Comparison of ENCODE assay signal across 12 cellular contexts in genomic region chr2:37206760-37207159, GRCh38. TPM values are rescaled to one million over a fixed set of nuclear protein-coding genes. Genes with fewer than 3 reads are reported as not detected.
A peak's percentile ranks its signal among the peaks of the same experiment; 100 is the strongest.
DNase-seq lines count a peak whose midpoint lies in the region; FAIRE-seq and TF ChIP-seq lines count a peak whose summit lies in the region.
"Not testable (repeated sequence)": the region's sequence is repeated elsewhere in the genome, so short reads cannot be mapped to it uniquely, and the experiment has no call there.
"Had no signal": no experiment of that assay in that cellular context is flagged by ENCODE, and none has a peak within 500 bp of the region (broad histone marks: within the 10 kb centered on the region; RNA-seq: fewer than 3 reads in every experiment).

No MANE protein-coding gene starts in this region.

- TF ChIP-seq EP300 in H1 (IDR thresholded peaks at IDR 0.05; ENCODE audit: borderline replicate concordance in 1 of 2, low read depth in 2 of 2, low read length in 2 of 2), result not testable (repeated sequence)

- H2BK5ac ChIP-seq in H1 (ENCODE audit: low read depth, low read length), result peak overlapping the region; percentile 97; the same call in 1 of the 2 replicates

- H4K5ac ChIP-seq in H1 (ENCODE audit: insufficient read length, low read depth, low read length), result peak overlapping the region; percentile 67

- CTCF ChIA-PET in OCI-LY7 (lab: Charles Lee; ENCODE audit: unreplicated experiment), result not testable (repeated sequence)
- CTCF ChIA-PET in H1 (lab: Charles Lee; ENCODE audit: partially characterized antibody), result interaction anchor here (0.7 to 2.4 kb wide), 4 partner anchors 10 to 38 kb away, joined by 3 to 12 read pairs (median 3); no protein-coding TSS in a partner anchor

- not testable (repeated sequence) for H3K9ac ChIP-seq in HUES48 (ENCODE audit: low read depth, low read length); H1 (replicated peaks in 1 of 4; ENCODE audit: extremely low read depth in 1 of 4, low read depth in 3 of 4, low read length in 3 of 4); iPS-18a (ENCODE audit: low read length)

- not testable (repeated sequence) for H3K4me3 ChIP-seq in HUES48 (ENCODE audit: low read depth, low read length); OCI-LY7 (ENCODE audit: low read depth, low read length, poor library complexity, severe bottlenecking); H1 (ENCODE audit: extremely low read depth in 1 of 4, insufficient read depth in 2 of 4, low read depth in 3 of 4, low read length in 4 of 4); iPS-18a (ENCODE audit: low read length)

- peaks cover 74% of the 10 kb centered on the region; the same call in 1 of the 2 replicates for H3K79me2 ChIP-seq in OCI-LY7 (ENCODE audit: insufficient read depth, low read depth, low read length)
- peaks cover 0 to 58% of the 10 kb centered on the region in 2 experiments; a peak in 3 of 4 replicates for H3K79me2 ChIP-seq in H1 (ENCODE audit: control insufficient read depth in 1 of 2, insufficient read depth in 2 of 2, low read length in 2 of 2)

- H3K79me1 ChIP-seq in H1 (ENCODE audit: low read depth, low read length), result not testable (repeated sequence)

- not testable (repeated sequence) for TF ChIP-seq CTCF in OCI-LY7 (conservative IDR thresholded peaks at IDR 0.05; ENCODE audit: low read length); H1 (IDR thresholded peaks at IDR 0.05; ENCODE audit: control extremely low read depth in 1 of 3, insufficient read depth in 1 of 3, low read depth in 1 of 3, low read length in 3 of 3)

- H3K27ac ChIP-seq in HUES48 (ENCODE audit: low read depth, low read length), result peak overlapping the region; percentile 96
- H3K27ac ChIP-seq in OCI-LY7 (ENCODE audit: low read depth, low read length, poor library complexity, severe bottlenecking), result not testable (repeated sequence)
- peak overlapping the region; percentile 83; the same call in 1 of the 2 replicates for H3K27ac ChIP-seq in H1 (ENCODE audit: low read depth, low read length)
- H3K27ac ChIP-seq in iPS-18a (ENCODE audit: low read length), result peak overlapping the region; percentile 82

- peak overlapping the region; percentile 29; the same call in 1 of the 2 replicates for H2BK20ac ChIP-seq in H1 (ENCODE audit: low read length)

- not testable (repeated sequence) for H2BK12ac ChIP-seq in H1 (ENCODE audit: low read depth, low read length)

- not testable (repeated sequence) for DNase-seq in GM19239 (ENCODE audit: insufficient read length, low spot score); OCI-LY7 (ENCODE audit: low spot score); H1 (ENCODE audit: low read depth in 1 of 2, low spot score in 2 of 2)

- POLR2A ChIA-PET in OCI-LY7 (lab: Charles Lee) (interaction anchor here (0.6 kb wide), 1 partner anchor 1064 kb away, joined by 3 read pairs; no protein-coding TSS in a partner anchor), H1 (lab: Charles Lee; ENCODE audit: partially characterized antibody) (interaction anchor here (1.1 to 2.0 kb wide), 6 partner anchors 9 to 25 kb away, joined by 3 to 10 read pairs (median 6); no protein-coding TSS in a partner anchor)

- TF ChIP-seq POLR2A in H1 (IDR thresholded peaks at IDR 0.05; ENCODE audit: control extremely low read depth in 1 of 2, low read depth in 2 of 2, low read length in 2 of 2), result not testable (repeated sequence)

- H2BK120ac ChIP-seq in H1 (replicated peaks; ENCODE audit: low read depth, low read length), result peak overlapping the region; percentile 54

- H3K4ac ChIP-seq in H1 (replicated peaks; ENCODE audit: insufficient read length, low read depth, low read length), result not testable (repeated sequence)

- not testable (repeated sequence) for H2BK15ac ChIP-seq in H1 (ENCODE audit: low read length)

- peak overlapping the region; percentile 17; the same call in 1 of the 2 replicates for H3K18ac ChIP-seq in H1 (ENCODE audit: extremely low read depth, low read length)

- H3K9me3 ChIP-seq in HUES48 (ENCODE audit: control insufficient read depth, insufficient read depth, low read length), result peaks cover 59% of the 10 kb centered on the region
- H3K9me3 ChIP-seq in OCI-LY7 (ENCODE audit: low read length), result peaks cover 33% of the 10 kb centered on the region
- peaks cover 9 to 18% of the 10 kb centered on the region in 2 experiments for H3K9me3 ChIP-seq in H1 (ENCODE audit: insufficient read depth in 2 of 2, low read depth in 1 of 2, low read length in 1 of 2)
- peaks cover 23% of the 10 kb centered on the region for H3K9me3 ChIP-seq in iPS-18a (ENCODE audit: control insufficient read depth, low read depth, low read length)

- H3K36me3 ChIP-seq in HUES48 (ENCODE audit: control insufficient read depth, insufficient read depth, low read length) (peaks cover 91% of the 10 kb centered on the region), OCI-LY7 (ENCODE audit: insufficient read depth, low read length) (peaks cover 100% of the 10 kb centered on the region), H1 (ENCODE audit: control insufficient read depth in 2 of 4, insufficient read depth in 4 of 4, low read length in 3 of 4) (peaks cover 23 to 84% (median 55%) of the 10 kb centered on the region in 4 experiments), iPS-18a (ENCODE audit: control insufficient read depth, low read depth, low read length) (peaks cover 79% of the 10 kb centered on the region)

- not testable (repeated sequence) for H3K4me2 ChIP-seq in OCI-LY7 (ENCODE audit: low read length); H1 (ENCODE audit: insufficient read depth in 1 of 2, low read depth in 2 of 2, low read length in 2 of 2)

- not testable (repeated sequence) for H3K56ac ChIP-seq in H1 (replicated peaks; ENCODE audit: insufficient read length, low read depth, low read length)

- H2AFZ ChIP-seq in OCI-LY7 (ENCODE audit: low read length); H1 (ENCODE audit: low read length): not testable (repeated sequence)

- WGBS in H1 (ENCODE audit: extremely low coverage in 1 of 2, insufficient coverage in 1 of 2, insufficient read length in 1 of 2, insufficient replicate concordance in 2 of 2, low coverage in 1 of 2, low lambda C conversion rate in 2 of 2, missing lambda C conversion rate in 1 of 2), 2 experiments, result 69% methylated on average over 2 of the region's 2 CpGs; no CpG with 5 or more reads in 1 of the 2 experiments

- H3K9me2 ChIP-seq in OCI-LY7 (ENCODE audit: insufficient read depth, low read length), result not testable (repeated sequence)

- TSS peak; percentile 8 for BruUV-seq in OCI-LY7 (replicated peaks; lab: Mats Ljungman, UMichigan)

- TF ChIP-seq RAD21 in H1 (IDR thresholded peaks at IDR 0.05 in 1 of 2, conservative IDR thresholded peaks at IDR 0.05 in 1 of 2; ENCODE audit: low read depth in 2 of 2, low read length in 2 of 2), result not testable (repeated sequence)

- not testable (repeated sequence) for H3K23me2 ChIP-seq in H1 (ENCODE audit: low read depth, low read length)

- H4K91ac ChIP-seq in H1 (replicated peaks; ENCODE audit: insufficient read length, low read length), result not testable (repeated sequence)

- not testable (repeated sequence) for H4K20me1 ChIP-seq in OCI-LY7 (ENCODE audit: insufficient read depth, low read length); H1 (replicated peaks in 1 of 2; ENCODE audit: control insufficient read depth in 1 of 2, insufficient read depth in 2 of 2, low read length in 2 of 2)

- H3K27me3 ChIP-seq in HUES48 (ENCODE audit: control insufficient read depth, insufficient read depth, low read length); H1 (replicated peaks in 1 of 4; ENCODE audit: control insufficient read depth in 3 of 4, extremely low read depth in 1 of 4, insufficient read depth in 3 of 4, low read length in 3 of 4); iPS-18a (ENCODE audit: control insufficient read depth, insufficient read depth, low read length): not testable (repeated sequence)

- intact Hi-C loops in OCI-LY7 (cut with micrococcal nuclease; ENCODE audit: unreplicated experiment), result not testable (repeated sequence)

- H3K4me1 ChIP-seq in HUES48 (ENCODE audit: control insufficient read depth, insufficient read depth, low read length), result peaks cover 27% of the 10 kb centered on the region
- not testable (repeated sequence) for H3K4me1 ChIP-seq in OCI-LY7 (ENCODE audit: insufficient read depth, low read length, poor library complexity, severe bottlenecking); H1 (replicated peaks in 1 of 4; ENCODE audit: control insufficient read depth in 3 of 4, insufficient read depth in 4 of 4, low read length in 3 of 4)
- peaks cover 19% of the 10 kb centered on the region for H3K4me1 ChIP-seq in iPS-18a (ENCODE audit: control insufficient read depth, low read depth, low read length)

- not testable (repeated sequence) for H3K23ac ChIP-seq in H1 (ENCODE audit: insufficient read length)

- not testable (repeated sequence) for H4K8ac ChIP-seq in H1 (ENCODE audit: extremely low read depth, insufficient read depth, low read length)

- FAIRE-seq in GM19239 (lab: Jason Lieb, UNC), result peak; percentile 58
- FAIRE-seq in H1 (lab: Jason Lieb, UNC), result not testable (repeated sequence)

- not testable (repeated sequence) for H3K14ac ChIP-seq in H1 (ENCODE audit: insufficient read length)

- H2AK5ac ChIP-seq in H1 (ENCODE audit: low read depth, low read length), result not testable (repeated sequence)

RNA-seq across cellular contexts. Expression of gene CEBPZOS, which starts 10.5 kb away (rescaled TPM):
- 19.2 and 31.1 TPM in 2 replicates for total RNA-seq in OCI-LY7 (2014; rRNA removed; shearing (Covaris generic))
- total RNA-seq in OCI-LY7 (2022), result 73.6 and 90.9 TPM in 2 replicates
- 43.5 and 43.6 TPM in 2 replicates for total RNA-seq in H1 (2021; fragmentation: NEBNext Ultra II Directional; extraction: Animal tissue kit (Norgen Biotek cat#: 25700))
- polyA plus RNA-seq in H1 (2011; rRNA removed), result 20.5 and 27.3 TPM in 2 replicates
- 26.4 TPM for polyA plus RNA-seq in H1 (2011; cell fraction: cytosol; rRNA removed)
- 10.7 TPM for polyA plus RNA-seq in H1 (2011; cell fraction: nucleus; rRNA removed)
- 20.0 to 27.4 TPM (median 23.2 TPM) in 4 replicates for polyA plus RNA-seq in H1 (2012, experiment 1 of 2)
- polyA plus RNA-seq in H1 (2012, experiment 2 of 2), result 3.5 TPM
- 65.8 TPM for polyA plus RNA-seq in H1 (2013, experiment 1 of 2)
- polyA plus RNA-seq in H1 (2013, experiment 2 of 2), result 67.5 TPM
- 10.3 and 11.3 TPM in 2 replicates for polyA minus RNA-seq in H1 (2011; rRNA and poly(A)+ RNA removed)
- polyA minus RNA-seq in H1 (2011; cell fraction: cytosol; rRNA and poly(A)+ RNA removed), result 6.0 TPM
- 13.0 TPM for polyA minus RNA-seq in H1 (2011; cell fraction: nucleus; rRNA and poly(A)+ RNA removed)

RNA-seq across cellular contexts. Expression of gene SULT6B1, which starts 18.3 kb away (rescaled TPM):
- not detected in 2 replicates for total RNA-seq in OCI-LY7 (2014; rRNA removed; shearing (Covaris generic))
- total RNA-seq in OCI-LY7 (2022), result not detected in 2 replicates
- not detected in 2 replicates for total RNA-seq in H1 (2021; fragmentation: NEBNext Ultra II Directional; extraction: Animal tissue kit (Norgen Biotek cat#: 25700))
- polyA plus RNA-seq in H1 (2011; rRNA removed), result not detected in 2 replicates
- polyA plus RNA-seq in H1 (2011; cell fraction: cytosol; rRNA removed), result not detected
- not detected for polyA plus RNA-seq in H1 (2011; cell fraction: nucleus; rRNA removed)
- not detected in 4 replicates for polyA plus RNA-seq in H1 (2012, experiment 1 of 2)
- polyA plus RNA-seq in H1 (2012, experiment 2 of 2), result not detected
- not detected for polyA plus RNA-seq in H1 (2013, experiment 1 of 2)
- polyA plus RNA-seq in H1 (2013, experiment 2 of 2), result not detected
- 0.17 TPM in 1 of 2 replicates, not detected in the other for polyA minus RNA-seq in H1 (2011; rRNA and poly(A)+ RNA removed)
- polyA minus RNA-seq in H1 (2011; cell fraction: cytosol; rRNA and poly(A)+ RNA removed), result not detected
- not detected for polyA minus RNA-seq in H1 (2011; cell fraction: nucleus; rRNA and poly(A)+ RNA removed)
- total RNA-seq: A172; A673; CD4-positive, alpha-beta T cell; CD8-positive, alpha-beta memory T cell; GM12878; H7 had no signal
- polyA plus RNA-seq: BJ; CD8-positive, alpha-beta memory T cell; GM12878 had no signal

RNA-seq across cellular contexts. Expression of gene CEBPZ, which starts 24.6 kb away (rescaled TPM):
- total RNA-seq in OCI-LY7 (2014; rRNA removed; shearing (Covaris generic)), result 34.9 and 50.2 TPM in 2 replicates
- 55.1 and 57.2 TPM in 2 replicates for total RNA-seq in OCI-LY7 (2022)
- 186 and 201 TPM in 2 replicates for total RNA-seq in H1 (2021; fragmentation: NEBNext Ultra II Directional; extraction: Animal tissue kit (Norgen Biotek cat#: 25700))
- 14.7 and 19.1 TPM in 2 replicates for polyA plus RNA-seq in H1 (2011; rRNA removed)
- 51.8 TPM for polyA plus RNA-seq in H1 (2011; cell fraction: cytosol; rRNA removed)
- polyA plus RNA-seq in H1 (2011; cell fraction: nucleus; rRNA removed), result 21.0 TPM
- 107 to 213 TPM (median 119 TPM) in 4 replicates for polyA plus RNA-seq in H1 (2012, experiment 1 of 2)
- 17.0 TPM for polyA plus RNA-seq in H1 (2012, experiment 2 of 2)
- 165 TPM for polyA plus RNA-seq in H1 (2013, experiment 1 of 2)
- 155 TPM for polyA plus RNA-seq in H1 (2013, experiment 2 of 2)
- polyA minus RNA-seq in H1 (2011; rRNA and poly(A)+ RNA removed), result 66.2 and 97.0 TPM in 2 replicates
- 53.7 TPM for polyA minus RNA-seq in H1 (2011; cell fraction: cytosol; rRNA and poly(A)+ RNA removed)
- polyA minus RNA-seq in H1 (2011; cell fraction: nucleus; rRNA and poly(A)+ RNA removed), result 108 TPM

RNA-seq across cellular contexts. Expression of gene NDUFAF7, which starts 24.7 kb away (rescaled TPM):
- 17.3 and 23.3 TPM in 2 replicates for total RNA-seq in OCI-LY7 (2014; rRNA removed; shearing (Covaris generic))
- 26.0 and 27.3 TPM in 2 replicates for total RNA-seq in OCI-LY7 (2022)
- total RNA-seq in H1 (2021; fragmentation: NEBNext Ultra II Directional; extraction: Animal tissue kit (Norgen Biotek cat#: 25700)), result 46.8 and 56.0 TPM in 2 replicates
- 34.0 and 50.2 TPM in 2 replicates for polyA plus RNA-seq in H1 (2011; rRNA removed)
- 57.3 TPM for polyA plus RNA-seq in H1 (2011; cell fraction: cytosol; rRNA removed)
- polyA plus RNA-seq in H1 (2011; cell fraction: nucleus; rRNA removed), result 59.4 TPM
- 59.6 to 93.2 TPM (median 63.5 TPM) in 4 replicates for polyA plus RNA-seq in H1 (2012, experiment 1 of 2)
- polyA plus RNA-seq in H1 (2012, experiment 2 of 2), result 8.7 TPM
- 32.4 TPM for polyA plus RNA-seq in H1 (2013, experiment 1 of 2)
- 27.8 TPM for polyA plus RNA-seq in H1 (2013, experiment 2 of 2)
- 43.5 and 55.3 TPM in 2 replicates for polyA minus RNA-seq in H1 (2011; rRNA and poly(A)+ RNA removed)
- 18.1 TPM for polyA minus RNA-seq in H1 (2011; cell fraction: cytosol; rRNA and poly(A)+ RNA removed)
- 54.8 TPM for polyA minus RNA-seq in H1 (2011; cell fraction: nucleus; rRNA and poly(A)+ RNA removed)

RNA-seq across cellular contexts. Expression of gene EIF2AK2, which starts 50.0 kb away (rescaled TPM):
- 3.2 and 3.6 TPM in 2 replicates for total RNA-seq in OCI-LY7 (2014; rRNA removed; shearing (Covaris generic))
- 3.1 and 3.7 TPM in 2 replicates for total RNA-seq in OCI-LY7 (2022)
- 46.3 and 46.9 TPM in 2 replicates for total RNA-seq in H1 (2021; fragmentation: NEBNext Ultra II Directional; extraction: Animal tissue kit (Norgen Biotek cat#: 25700))
- 6.8 and 13.1 TPM in 2 replicates for polyA plus RNA-seq in H1 (2011; rRNA removed)
- polyA plus RNA-seq in H1 (2011; cell fraction: cytosol; rRNA removed), result 11.5 TPM
- polyA plus RNA-seq in H1 (2011; cell fraction: nucleus; rRNA removed), result 6.3 TPM
- polyA plus RNA-seq in H1 (2012, experiment 1 of 2), result 8.3 to 20.3 TPM (median 10.9 TPM) in 4 replicates
- 1.5 TPM for polyA plus RNA-seq in H1 (2012, experiment 2 of 2)
- 27.0 TPM for polyA plus RNA-seq in H1 (2013, experiment 1 of 2)
- polyA plus RNA-seq in H1 (2013, experiment 2 of 2), result 27.1 TPM
- polyA minus RNA-seq in H1 (2011; rRNA and poly(A)+ RNA removed), result 19.4 and 29.9 TPM in 2 replicates
- polyA minus RNA-seq in H1 (2011; cell fraction: cytosol; rRNA and poly(A)+ RNA removed), result 17.4 TPM
- polyA minus RNA-seq in H1 (2011; cell fraction: nucleus; rRNA and poly(A)+ RNA removed), result 33.2 TPM
